In the genomic region with DNA sequence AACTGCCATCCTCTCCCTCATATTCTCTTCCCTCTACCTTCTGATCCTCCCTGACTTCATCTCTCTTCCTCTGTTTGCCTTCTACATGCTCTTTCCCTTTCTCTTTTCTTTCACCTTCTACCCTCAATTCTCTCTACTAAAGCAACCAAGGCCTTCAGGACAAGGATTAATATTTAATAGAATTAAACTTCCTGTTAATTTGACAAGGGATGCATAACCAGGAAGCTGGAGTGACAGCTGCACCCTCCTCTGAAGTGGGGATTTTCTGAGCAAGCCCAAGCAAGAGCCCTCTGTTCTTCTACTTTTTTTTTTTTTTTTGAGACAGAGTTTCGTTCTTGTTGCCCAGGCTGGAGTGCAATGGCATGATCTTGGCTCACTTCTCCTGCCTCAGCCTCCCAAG, we compare ENCODE assay signal across 11 cellular contexts.
DNase-seq lines count a peak whose midpoint lies in the region; ATAC-seq and TF ChIP-seq lines count a peak whose summit lies in the region.
"Had no signal": no experiment of that assay in that cellular context is flagged by ENCODE, and none has a peak within 500 bp of the region (broad histone marks: within the 10 kb centered on the region; RNA-seq: fewer than 3 reads in every experiment).

No MANE protein-coding gene starts in this region.

- H3K4me3 Mint-ChIP-seq in endodermal cell: no peak overlapping the region
- H3K4me3 Mint-ChIP-seq: GM23338 had no signal

- H3K9me3 ChIP-seq in Peyer's patch (no peaks in the 10 kb centered on the region), right cardiac atrium (ENCODE audit: control insufficient read depth, low read length) (no peaks in the 10 kb centered on the region), endodermal cell (ENCODE audit: control insufficient read depth, low read length) (no peaks in the 10 kb centered on the region), osteoblast (ENCODE audit: low read depth, low read length) (no peaks in the 10 kb centered on the region)

- no peaks in the 10 kb centered on the region for H3K27me3 Mint-ChIP-seq in endodermal cell (ENCODE audit: insufficient read depth)

- H3K4me2 ChIP-seq in osteoblast (ENCODE audit: insufficient read depth, low read length): no peak overlapping the region
- H3K4me2 ChIP-seq: GM23338 had no signal

- H3K36me3 ChIP-seq in Peyer's patch: no peaks in the 10 kb centered on the region
- H3K36me3 ChIP-seq in endodermal cell (ENCODE audit: control insufficient read depth, insufficient read depth, low read length): no peaks in the 10 kb centered on the region
- no peaks in the 10 kb centered on the region for H3K36me3 ChIP-seq in osteoblast (ENCODE audit: insufficient read depth, low read length)

- no peak overlapping the region for H3K27ac Mint-ChIP-seq in endodermal cell
- H3K27ac Mint-ChIP-seq: GM23338 had no signal

- no peaks in the 10 kb centered on the region for H3K79me2 ChIP-seq in osteoblast (ENCODE audit: insufficient read depth, low read length)

- DNase-seq in CD1c-positive myeloid dendritic cell (ENCODE audit: extremely low spot score): peak; percentile 39
- no peak for DNase-seq in Peyer's patch
- peak; percentile 18 for DNase-seq in left kidney (ENCODE audit: low read depth, low spot score)
- no peak for DNase-seq in NCI-H748 treated with DMSO at 0.1 percent for 48 hours (lab: John Stamatoyannopoulos, UW)
- DNase-seq in right cardiac atrium: no peak
- no peak for DNase-seq in endodermal cell
- DNase-seq in osteoblast (ENCODE audit: insufficient read length, low spot score, missing footprints): no peak
- DNase-seq: stimulated activated CD4-positive, alpha-beta T cell treated with anti-CD3 and anti-CD28 coated beads, Interleukin-1b, Interleukin-23, amount 100 ng/mL, for 48 hours; T1000 had no signal

- no peaks in the 10 kb centered on the region for H3K36me3 Mint-ChIP-seq in endodermal cell (ENCODE audit: low read depth)

- H3K27me3 ChIP-seq in Peyer's patch (no peaks in the 10 kb centered on the region), right cardiac atrium (ENCODE audit: control insufficient read depth, insufficient read depth) (no peaks in the 10 kb centered on the region), endodermal cell (ENCODE audit: control insufficient read depth, insufficient read depth, low read length, poor library complexity, severe bottlenecking) (no peaks in the 10 kb centered on the region), osteoblast (ENCODE audit: insufficient read depth, low read length) (no peaks in the 10 kb centered on the region)

- no peak overlapping the region for H3K9ac ChIP-seq in endodermal cell (ENCODE audit: extremely low read depth, low read length, poor library complexity, severe bottlenecking)

- H3K27ac ChIP-seq in Peyer's patch (peak overlapping the region in 3 of 4 donors; percentile 19 to 27 (median 22)), right cardiac atrium (ENCODE audit: low read length) (no peak overlapping the region), endodermal cell (ENCODE audit: low read depth, low read length) (no peak overlapping the region), osteoblast (ENCODE audit: low read depth, low read length) (no peak overlapping the region)

- H4K20me1 ChIP-seq in osteoblast (ENCODE audit: insufficient read depth, low read length): no peaks in the 10 kb centered on the region

- no peaks in the 10 kb centered on the region for H3K9me3 Mint-ChIP-seq in endodermal cell
- H3K9me3 Mint-ChIP-seq: GM23338 had no signal

- peaks cover 10% of the 10 kb centered on the region for H3K4me1 Mint-ChIP-seq in endodermal cell

- no peak overlapping the region for H3K4me3 ChIP-seq in Peyer's patch
- H3K4me3 ChIP-seq in right cardiac atrium (ENCODE audit: low read length): no peak overlapping the region
- no peak overlapping the region for H3K4me3 ChIP-seq in endodermal cell (ENCODE audit: low read length)
- no peak overlapping the region for H3K4me3 ChIP-seq in osteoblast (ENCODE audit: insufficient read depth, low read length)
- H3K4me3 ChIP-seq: GM23338 had no signal

- H3K4me1 ChIP-seq in Peyer's patch: peaks cover 0 to 19% (median 0%) of the 10 kb centered on the region in 4 donors
- H3K4me1 ChIP-seq in right cardiac atrium (ENCODE audit: control insufficient read depth, insufficient read depth, low read length): peaks cover 9% of the 10 kb centered on the region
- H3K4me1 ChIP-seq in endodermal cell (ENCODE audit: control insufficient read depth, insufficient read depth, low read length): no peaks in the 10 kb centered on the region
- peaks cover 11% of the 10 kb centered on the region for H3K4me1 ChIP-seq in osteoblast (ENCODE audit: insufficient read depth, low read length)

- ATAC-seq in GM19043 (IDR thresholded peaks at IDR 0.05; ENCODE audit: low read depth, unreplicated experiment) (peak; percentile 42), right cardiac atrium (no peak)
- ATAC-seq: GM23338 had no signal

- no peak overlapping the region for H2AFZ ChIP-seq in osteoblast (ENCODE audit: low read length)
- H2AFZ ChIP-seq: GM23338 had no signal

- TF ChIP-seq POLR2A in Peyer's patch (IDR thresholded peaks at IDR 0.05): no peak

- intact Hi-C loops in right cardiac atrium (cut with DNase I): no loop called here

- TF ChIP-seq CTCF in Peyer's patch (IDR thresholded peaks at IDR 0.05) (no peak), endodermal cell (conservative IDR thresholded peaks at IDR 0.05) (no peak), osteoblast (IDR thresholded peaks at IDR 0.05; ENCODE audit: extremely low read depth, low read depth, low read length) (no peak)

- 75% methylated on average over 1 of the region's 1 CpG for WGBS in right cardiac atrium
- WGBS in endodermal cell (ENCODE audit: insufficient coverage in 1 of 2, insufficient read length in 1 of 2), 2 experiments: 100% methylated on average over 1 of the region's 1 CpG; no CpG with 5 or more reads in 1 of the 2 experiments

Comparison
In these comparisons a context has a peak if more than half of its experiments do, and no peak if none do; other contexts are left out.
1. DNase-seq: peak in CD1c-positive myeloid dendritic cell (single experiment) and left kidney (single experiment); none in Peyer's patch (0 of 3), NCI-H748 treated with DMSO at 0.1 percent for 48 hours (single experiment), right cardiac atrium (0 of 3), endodermal cell (single experiment) and osteoblast (single experiment).
2. H3K27ac ChIP-seq: peak in Peyer's patch (3 of 4); none in right cardiac atrium (single experiment), endodermal cell (single experiment) and osteoblast (single experiment).